ENCODE assay signal across 18 cellular contexts in genomic region chr21:33013618-33014017, GRCh38. TPM values are rescaled to one million over a fixed set of nuclear protein-coding genes. Genes with fewer than 3 reads are reported as not detected.
DNase-seq lines count a peak whose midpoint lies in the region; ATAC-seq, FAIRE-seq and TF ChIP-seq lines count a peak whose summit lies in the region.
"Had no signal": no experiment of that assay in that cellular context is flagged by ENCODE, and none has a peak within 500 bp of the region (broad histone marks: within the 10 kb centered on the region; RNA-seq: fewer than 3 reads in every experiment).

No MANE protein-coding gene starts in this region.

- no peak overlapping the region for H3K27ac ChIP-seq in A549
- no peak overlapping the region for H3K27ac ChIP-seq in DND-41 (ENCODE audit: low read length)
- H3K27ac ChIP-seq: BLaER1 had no signal

- in situ Hi-C loops in KBM-7 (cut with MboI; ENCODE audit: low pct_unique_long_range_greater_than_20kb, low sequenced_read_pairs) = no loop called here

- H3K79me2 ChIP-seq in DND-41 (ENCODE audit: insufficient read depth, low read length) = no peaks in the 10 kb centered on the region

- no CpG with 5 or more reads among the region's 3 CpGs for WGBS in A549 (ENCODE audit: missing lambda C conversion rate)

- TF ChIP-seq CTCF in A549 (IDR thresholded peaks at IDR 0.05) = no peak
- TF ChIP-seq CTCF in DND-41 (IDR thresholded peaks at IDR 0.05; ENCODE audit: borderline replicate concordance, extremely low read depth, low read length, poor library complexity, severe bottlenecking) = no peak

- no peak for ATAC-seq in A549
- ATAC-seq in DND-41 (ENCODE audit: insufficient read depth, low read depth) = 0 out of 3 replicates have a peak, but pooled peaks have one; percentile 44
- no peak for ATAC-seq in GM21576 (IDR thresholded peaks at IDR 0.05; ENCODE audit: unreplicated experiment)
- ATAC-seq: HepG2 had no signal

- DNase-seq in A549 (ENCODE audit: low read depth in 1 of 2, low spot score in 1 of 2) (no peak), DND-41 (no peak), Kasumi-1 (lab: John Stamatoyannopoulos, UW) (peak; percentile 13 to 35), iPS-NIHi11 (ENCODE audit: low spot score) (peak; percentile 18), KBM-7 (no peak), NCI-H345 treated with DMSO at 0.1 percent for 48 hours (lab: John Stamatoyannopoulos, UW; ENCODE audit: unreplicated experiment) (no peak), ureter (ENCODE audit: low spot score) (no peak)
- DNase-seq: CD4-positive, CD25-positive, alpha-beta regulatory T cell; DMS79; GDM1; GOT3 had no signal

- H3K9ac ChIP-seq in DND-41 (ENCODE audit: low read depth, low read length) = no peak overlapping the region
- H3K9ac ChIP-seq: BLaER1 had no signal

- H2AFZ ChIP-seq in DND-41 (ENCODE audit: low read depth, low read length) = no peak overlapping the region

- H3K4me3 ChIP-seq in A549 (no peak overlapping the region), DND-41 (ENCODE audit: low read depth in 1 of 2, low read length in 2 of 2) (no peak overlapping the region)
- H3K4me3 ChIP-seq: BLaER1, HAP-1 had no signal

- H3K36me3 ChIP-seq in DND-41 (ENCODE audit: insufficient read depth, low read length) = no peaks in the 10 kb centered on the region
- H3K36me3 ChIP-seq: BLaER1, HAP-1 had no signal

- TF ChIP-seq RAD21 in A549 (conservative IDR thresholded peaks at IDR 0.05 in 1 of 2, IDR thresholded peaks at IDR 0.05 in 1 of 2) = no peak

- CTCF ChIA-PET in A549 (lab: Yijun Ruan, JAX) = no interaction called here

- H3K4me2 ChIP-seq in A549 (no peak overlapping the region), DND-41 (ENCODE audit: insufficient read depth, low read length) (no peak overlapping the region)
- H3K4me2 ChIP-seq: BLaER1 had no signal

- no peaks in the 10 kb centered on the region for H4K20me1 ChIP-seq in DND-41 (ENCODE audit: insufficient read depth, low read length)
- H4K20me1 ChIP-seq: BLaER1 had no signal

- TF ChIP-seq POLR2A in A549 (IDR thresholded peaks at IDR 0.05; ENCODE audit: low read length) = no peak

- TF ChIP-seq EP300 in A549 (IDR thresholded peaks at IDR 0.05) = no peak

- POLR2A ChIA-PET in A549 (lab: Yijun Ruan, JAX) = no interaction called here

- FAIRE-seq in A549 (lab: Jason Lieb, UNC) = no peak
- FAIRE-seq: HepG2, HTR-8/SVneo had no signal

- peaks cover 17% of the 10 kb centered on the region for H3K27me3 ChIP-seq in DND-41 (ENCODE audit: insufficient read depth, low read length, poor library complexity)

- H3K9me3 ChIP-seq in A549 (0 out of 3 replicates have a peak, but pooled peaks cover 9% of the 10 kb centered on the region), DND-41 (ENCODE audit: insufficient read depth, low read length, severe bottlenecking) (no peaks in the 10 kb centered on the region)
- H3K9me3 ChIP-seq: BLaER1, HAP-1 had no signal

- H3K4me1 ChIP-seq in A549 (peaks cover 9% of the 10 kb centered on the region; the same call in 1 of the 3 replicates), DND-41 (ENCODE audit: insufficient read depth, low read length) (no peaks in the 10 kb centered on the region)
- H3K4me1 ChIP-seq: BLaER1, HAP-1 had no signal

TF ChIP-seq in A549, 52 proteins besides CTCF, POLR2A, EP300 and RAD21:
- TF ChIP-seq REST (IDR thresholded peaks at IDR 0.05) = peak; percentile 35; the same call in 1 of the 2 replicates
- no peak for TF ChIP-seq RCOR1 (IDR thresholded peaks at IDR 0.05; ENCODE audit: low read depth, low read length)
TF ChIP-seq in A549: peak in this region for 1.

RNA-seq across cellular contexts. Expression of gene OLIG2, which starts 12.1 kb away (rescaled TPM):
- polyA plus RNA-seq in A549 (2011; rRNA removed) (not detected in 2 replicates), A549 (2017; fragmentation: RNase III; extraction: RNeasy Plus Mini Kit Qiagen cat#74134 plus additional on column Dnase treatment) (not detected in 3 replicates)
- polyA plus RNA-seq in A549 (2012; cell fraction: cytosol; rRNA removed) = not detected in 2 replicates
- not detected in 2 replicates for polyA plus RNA-seq in A549 (2012; cell fraction: nucleus; rRNA removed)
- polyA minus RNA-seq in A549 (2011; rRNA and poly(A)+ RNA removed) = 0.04 TPM in 1 of 2 replicates, not detected in the other
- total RNA-seq in ureter = not detected
- total RNA-seq: A673; CD4-positive, CD25-positive, alpha-beta regulatory T cell; HepG2; LHCN-M2 had no signal
- polyA plus RNA-seq: CD4-positive, CD25-positive, alpha-beta regulatory T cell; HepG2 had no signal

RNA-seq across cellular contexts. Expression of gene OLIG1, which starts 56.3 kb away (rescaled TPM):
- polyA plus RNA-seq in A549 (2011; rRNA removed) (not detected in 2 replicates), A549 (2017; fragmentation: RNase III; extraction: RNeasy Plus Mini Kit Qiagen cat#74134 plus additional on column Dnase treatment) (not detected in 3 replicates)
- polyA plus RNA-seq in A549 (2012; cell fraction: cytosol; rRNA removed) = 0.01 TPM in 1 of 2 replicates, not detected in the other
- polyA plus RNA-seq in A549 (2012; cell fraction: nucleus; rRNA removed) = 0.04 and 0.12 TPM in 2 replicates
- not detected in 2 replicates for polyA minus RNA-seq in A549 (2011; rRNA and poly(A)+ RNA removed)
- total RNA-seq in ureter = not detected
- total RNA-seq: A673; CD4-positive, CD25-positive, alpha-beta regulatory T cell; HepG2; LHCN-M2 had no signal
- polyA plus RNA-seq: CD4-positive, CD25-positive, alpha-beta regulatory T cell; HepG2 had no signal

Comparison
In these comparisons a context has a peak if more than half of its experiments do, and no peak if none do; other contexts are left out.
1. DNase-seq: peak in Kasumi-1 (2 of 2) and iPS-NIHi11 (single experiment); none in A549 (0 of 2), DND-41 (single experiment), KBM-7 (single experiment), NCI-H345 treated with DMSO at 0.1 percent for 48 hours (single experiment) and ureter (single experiment).